1 cellular context compared by ENCODE assay signal in genomic region chr22:35024364-35024692, GRCh38.
TF ChIP-seq lines count a peak whose summit lies in the region.

No MANE protein-coding gene starts in this region.

TF ChIP-seq in HCT116, 20 proteins besides CTCF, POLR2A, EP300 and RAD21 (continued from another document):
- no peak for TF ChIP-seq ZBTB33 (IDR thresholded peaks at IDR 0.05; ENCODE audit: extremely low read depth, insufficient replicate concordance, low read length)
- TF ChIP-seq EZH2 (IDR thresholded peaks at IDR 0.05): no peak
- no peak for TF ChIP-seq REST (IDR thresholded peaks at IDR 0.05; ENCODE audit: low read depth)
- no peak for TF ChIP-seq ATF3 (IDR thresholded peaks at IDR 0.05)
- no peak for TF ChIP-seq EZH2phosphoT487 (IDR thresholded peaks at IDR 0.05; ENCODE audit: borderline replicate concordance)
- no peak for TF ChIP-seq POLR2AphosphoS5 (IDR thresholded peaks at IDR 0.05; ENCODE audit: low read depth, low read length)
- no peak for TF ChIP-seq CEBPB (IDR thresholded peaks at IDR 0.05; ENCODE audit: low read depth)
- TF ChIP-seq FOSL1 (IDR thresholded peaks at IDR 0.05; ENCODE audit: low read depth): no peak
